Comparison of ENCODE assay signal across 36 cellular contexts in genomic region chr1:211384524-211384923, GRCh38.
"Had no signal": no experiment of that assay in that cellular context is flagged by ENCODE, and none has a peak within 500 bp of the region (broad histone marks: within the 10 kb centered on the region; RNA-seq: fewer than 3 reads in every experiment).

No MANE protein-coding gene starts in this region.

- H3K27me3 ChIP-seq: ascending aorta, cardiac muscle cell, colonic mucosa had no signal

- H3K9me3 ChIP-seq: ascending aorta, colonic mucosa had no signal

- H3K4me3 ChIP-seq: ascending aorta, cardiac muscle cell, colonic mucosa had no signal

- H3K27me3 Mint-ChIP-seq: activated B cell treated with CpG ODN at 0.5 μM for 24 hours; activated CD4-positive, alpha-beta memory T cell treated with anti-CD3 and anti-CD28 coated beads for 36 hours; activated CD8-positive, alpha-beta T cell treated with anti-CD3 and anti-CD28 coated beads for 36 hours; activated naive CD4-positive, alpha-beta T cell treated with anti-CD3 and anti-CD28 coated beads, Interleukin-2, amount 50 U/mL, for 24 hours; activated naive CD8-positive, alpha-beta T cell; activated naive CD8-positive, alpha-beta T cell treated with anti-CD3 and anti-CD28 coated beads, Interleukin-2, amount 50 U/mL, for 24 hours; activated T-helper 17 cell treated with anti-CD3 and anti-CD28 coated beads, Interleukin-2, amount 50 U/mL, for 72 hours; central memory CD8-positive, alpha-beta T cell had no signal

- DNase-seq: activated B cell treated with CpG ODN at 0.5 μM for 24 hours; activated CD4-positive, alpha-beta memory T cell treated with anti-CD3 and anti-CD28 coated beads for 36 hours; activated CD4-positive, alpha-beta T cell treated with anti-CD3 and anti-CD28 coated beads for 4 hours; activated CD4-positive, alpha-beta T cell treated with anti-CD3 and anti-CD28 coated beads, Interleukin-2, amount 10 ng/mL, durations not matched to agents 24 days and 14 days; activated CD4-positive, alpha-beta T cell treated with anti-CD3 and anti-CD28 coated beads, Interleukin-2, amount 50 U/mL, for 1 hour; activated CD4-positive, alpha-beta T cell treated with anti-CD3 and anti-CD28 coated beads, Interleukin-2, amount 50 U/mL, for 4 hours; activated CD4-positive, CD25-positive, alpha-beta regulatory T cell treated with anti-CD3 and anti-CD28 coated beads, Interleukin-2, amount 50 U/mL, for 72 hours; activated CD8-positive, alpha-beta memory T cell treated with anti-CD3 and anti-CD28 coated beads, Interleukin-2, amount 50 U/mL, for 4 hours; activated CD8-positive, alpha-beta T cell treated with anti-CD3 and anti-CD28 coated beads for 36 hours; activated effector memory CD4-positive, alpha-beta T cell treated with anti-CD3 and anti-CD28 coated beads, Interleukin-2, amount 50 U/mL, for 16 hours; activated gamma-delta T cell treated with Interleukin-2 at 50 U/mL for 16 hours; activated naive CD4-positive, alpha-beta T cell; activated naive CD4-positive, alpha-beta T cell treated with anti-CD3 and anti-CD28 coated beads for 36 hours; activated naive CD8-positive, alpha-beta T cell treated with anti-CD3 and anti-CD28 coated beads, Interleukin-2, amount 10 ng/mL, durations not matched to agents 7 days and 5 days; activated naive CD8-positive, alpha-beta T cell treated with anti-CD3 and anti-CD28 coated beads, Interleukin-2, amount 50 U/mL, for 24 hours; activated T-cell treated with anti-CD3 and anti-CD28 coated beads for 4 hours; activated T-cell treated with anti-CD3 and anti-CD28 coated beads, Interleukin-2, amount 50 U/mL, for 1 hour; activated T-cell treated with anti-CD3 and anti-CD28 coated beads, Interleukin-2, amount 50 U/mL, for 4 hours; activated T-cell treated with anti-CD3 and anti-CD28 coated beads, Interleukin-2, amount 50 U/mL, for 72 hours; amygdala; anterior cingulate cortex; caudate nucleus; cerebellar nuclear complex; colonic mucosa; T-helper 2 cell; T-helper 9 cell had no signal

- H3K9me3 Mint-ChIP-seq: activated B cell treated with CpG ODN at 0.5 μM for 24 hours; activated CD4-positive, alpha-beta memory T cell treated with anti-CD3 and anti-CD28 coated beads for 36 hours; activated CD8-positive, alpha-beta T cell treated with anti-CD3 and anti-CD28 coated beads for 36 hours; activated naive CD4-positive, alpha-beta T cell treated with anti-CD3 and anti-CD28 coated beads for 36 hours; activated naive CD8-positive, alpha-beta T cell treated with anti-CD3 and anti-CD28 coated beads, Interleukin-2, amount 10 ng/mL, durations not matched to agents 7 days and 5 days; activated naive CD8-positive, alpha-beta T cell treated with anti-CD3 and anti-CD28 coated beads, Interleukin-2, amount 50 U/mL, for 24 hours; activated T-cell treated with anti-CD3 and anti-CD28 coated beads, Interleukin-2, amount 50 U/mL, for 72 hours; activated T-helper 17 cell treated with anti-CD3 and anti-CD28 coated beads, Interleukin-2, amount 50 U/mL, for 72 hours; brain; central memory CD8-positive, alpha-beta T cell; T-helper 2 cell treated with Interferon-gamma antibody and Interleukin-4, amounts not matched to agents 5 μg/mL and 100 μg/mL, for 36 hours had no signal

- H3K36me3 ChIP-seq: ascending aorta, cardiac muscle cell, colonic mucosa had no signal

- H3K36me3 Mint-ChIP-seq: activated naive CD8-positive, alpha-beta T cell; brain had no signal

- H3K27ac ChIP-seq: ascending aorta, cardiac muscle cell, colonic mucosa had no signal

- H3K27ac Mint-ChIP-seq: activated B cell treated with CpG ODN at 0.5 μM for 24 hours; activated CD4-positive, alpha-beta T cell treated with anti-CD3 and anti-CD28 coated beads, Interleukin-2, amount 10 ng/mL, durations not matched to agents 24 days and 14 days; activated naive CD4-positive, alpha-beta T cell treated with anti-CD3 and anti-CD28 coated beads for 36 hours; activated T-helper 17 cell treated with anti-CD3 and anti-CD28 coated beads, Interleukin-2, amount 50 U/mL, for 72 hours had no signal

- H3K4me1 ChIP-seq: ascending aorta, colonic mucosa had no signal

- FAIRE-seq: bronchial epithelial cell, TTC549 had no signal

- ATAC-seq: activated CD8-positive, alpha-beta T cell treated with anti-CD3 and anti-CD28 coated beads for 36 hours; activated naive CD8-positive, alpha-beta T cell treated with anti-CD3 and anti-CD28 coated beads, Interleukin-2, amount 50 U/mL, for 24 hours; activated T-cell treated with anti-CD3 and anti-CD28 coated beads, Interleukin-2, amount 50 U/mL, for 4 hours; activated T-cell treated with anti-CD3 and anti-CD28 coated beads, Interleukin-2, amount 50 U/mL, for 72 hours; activated T-helper 17 cell treated with anti-CD3 and anti-CD28 coated beads, Interleukin-2, amount 50 U/mL, for 72 hours had no signal
